Comparison of ENCODE assay signal across 1 cellular context in the genomic region with DNA sequence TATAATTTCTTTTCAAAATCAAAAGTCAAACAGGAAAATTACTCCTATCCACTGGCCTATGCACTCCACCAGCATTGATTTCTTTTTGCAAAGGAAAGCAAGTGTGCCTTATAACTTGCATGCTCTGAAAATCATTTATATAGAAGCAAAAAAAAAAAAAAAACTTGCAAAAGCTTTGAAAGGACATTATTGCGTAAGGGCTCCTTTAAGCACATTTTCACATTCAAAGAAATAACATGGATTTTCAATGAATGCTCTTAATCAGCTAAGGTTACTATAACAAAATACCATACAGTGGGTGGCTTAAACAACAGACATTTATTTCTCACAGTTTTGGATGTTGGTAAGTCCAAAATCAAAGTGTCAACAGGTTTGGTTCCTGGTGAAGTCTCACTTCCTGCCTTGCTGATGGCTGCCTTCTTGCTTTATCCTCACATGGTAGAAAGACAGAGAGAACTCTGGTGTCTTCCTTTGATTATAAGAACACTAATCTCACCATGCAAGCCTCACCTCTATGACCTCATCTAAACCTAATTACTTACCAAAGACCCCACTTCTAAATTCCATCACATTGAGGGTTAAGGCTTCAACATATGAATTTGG.
TF ChIP-seq lines count a peak whose summit lies in the region.

No MANE protein-coding gene starts in this region.

TF ChIP-seq in WTC11, 78 proteins besides CTCF, POLR2A, EP300 and RAD21 (continued from another document):
- TF ChIP-seq, protein P1, sequence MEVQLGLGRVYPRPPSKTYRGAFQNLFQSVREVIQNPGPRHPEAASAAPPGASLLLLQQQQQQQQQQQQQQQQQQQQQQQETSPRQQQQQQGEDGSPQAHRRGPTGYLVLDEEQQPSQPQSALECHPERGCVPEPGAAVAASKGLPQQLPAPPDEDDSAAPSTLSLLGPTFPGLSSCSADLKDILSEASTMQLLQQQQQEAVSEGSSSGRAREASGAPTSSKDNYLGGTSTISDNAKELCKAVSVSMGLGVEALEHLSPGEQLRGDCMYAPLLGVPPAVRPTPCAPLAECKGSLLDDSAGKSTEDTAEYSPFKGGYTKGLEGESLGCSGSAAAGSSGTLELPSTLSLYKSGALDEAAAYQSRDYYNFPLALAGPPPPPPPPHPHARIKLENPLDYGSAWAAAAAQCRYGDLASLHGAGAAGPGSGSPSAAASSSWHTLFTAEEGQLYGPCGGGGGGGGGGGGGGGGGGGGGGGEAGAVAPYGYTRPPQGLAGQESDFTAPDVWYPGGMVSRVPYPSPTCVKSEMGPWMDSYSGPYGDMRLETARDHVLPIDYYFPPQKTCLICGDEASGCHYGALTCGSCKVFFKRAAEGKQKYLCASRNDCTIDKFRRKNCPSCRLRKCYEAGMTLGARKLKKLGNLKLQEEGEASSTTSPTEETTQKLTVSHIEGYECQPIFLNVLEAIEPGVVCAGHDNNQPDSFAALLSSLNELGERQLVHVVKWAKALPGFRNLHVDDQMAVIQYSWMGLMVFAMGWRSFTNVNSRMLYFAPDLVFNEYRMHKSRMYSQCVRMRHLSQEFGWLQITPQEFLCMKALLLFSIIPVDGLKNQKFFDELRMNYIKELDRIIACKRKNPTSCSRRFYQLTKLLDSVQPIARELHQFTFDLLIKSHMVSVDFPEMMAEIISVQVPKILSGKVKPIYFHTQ (CRISPR knock-in tag; IDR thresholded peaks at IDR 0.05): peak; percentile 77; the same call in 1 of the 2 replicates
